In the genomic region with DNA sequence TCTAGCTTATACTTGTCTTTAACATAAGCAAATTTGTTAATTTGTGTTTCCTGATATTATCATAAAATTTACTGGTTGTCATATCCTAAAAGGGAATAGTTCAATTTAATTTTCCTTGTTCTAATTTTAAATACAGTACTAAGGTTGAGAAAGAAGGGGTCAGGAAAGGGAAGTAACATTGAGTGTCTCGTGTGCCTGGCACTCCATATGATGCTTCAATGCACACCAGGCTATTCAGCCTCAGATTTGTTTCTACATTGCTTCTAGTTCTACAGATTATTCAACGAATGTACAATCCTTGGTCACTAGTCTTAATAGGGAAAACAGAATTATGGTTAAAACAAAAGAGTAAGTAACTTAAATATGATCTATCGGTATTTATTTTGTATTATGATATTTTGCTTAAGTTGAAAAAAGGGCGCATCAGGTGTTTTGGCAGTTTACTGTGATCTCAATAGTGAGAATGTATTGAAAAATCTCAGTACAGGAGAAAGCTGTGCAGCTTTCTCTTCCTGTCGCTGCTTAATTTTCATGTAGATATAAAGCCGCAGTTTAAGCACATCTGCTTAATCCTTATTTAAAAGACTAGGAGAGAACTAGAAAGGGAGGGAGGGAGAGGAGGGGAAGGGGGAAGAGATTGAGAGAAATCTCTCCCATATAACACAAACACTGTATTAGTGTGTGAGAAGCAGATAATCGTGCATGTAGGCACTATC, we compare ENCODE assay signal across 8 cellular contexts. TPM values are rescaled to one million over a fixed set of nuclear protein-coding genes. Genes with fewer than 3 reads are reported as not detected.
DNase-seq lines count a peak whose midpoint lies in the region; ATAC-seq and TF ChIP-seq lines count a peak whose summit lies in the region.

No MANE protein-coding gene starts in this region.

- H3K36me3 Mint-ChIP-seq in central memory CD8-positive, alpha-beta T cell (ENCODE audit: insufficient read depth): peaks cover 61% of the 10 kb centered on the region
- H3K36me3 Mint-ChIP-seq in Calu3 (ENCODE audit: insufficient read depth, unreplicated experiment): no peaks in the 10 kb centered on the region

- no peak for DNase-seq in GM12864 (ENCODE audit: low read depth)
- DNase-seq in central memory CD8-positive, alpha-beta T cell (ENCODE audit: low spot score in 2 of 2): no peak
- DNase-seq in iPS-NIHi11 (ENCODE audit: low spot score): no peak
- no peak for DNase-seq in Calu3
- DNase-seq in G401 (ENCODE audit: low spot score): no peak
- DNase-seq in foreskin melanocyte: no peak

- no TSS peak for BruUV-seq in Calu3 (replicated peaks; lab: Mats Ljungman, UMichigan)

- CTCF ChIA-PET in Calu3 (lab: Charles Lee): interaction anchor here (0.6 kb wide), 1 partner anchor 163 kb away, joined by 3 read pairs; no protein-coding TSS in a partner anchor

- peaks cover 71% of the 10 kb centered on the region for H3K4me1 Mint-ChIP-seq in central memory CD8-positive, alpha-beta T cell
- H3K4me1 Mint-ChIP-seq in Calu3 (ENCODE audit: low read depth, unreplicated experiment): peaks cover 9% of the 10 kb centered on the region

- peak overlapping the region; percentile 91 for H3K27ac Mint-ChIP-seq in central memory CD8-positive, alpha-beta T cell (ENCODE audit: low read depth)
- no peak overlapping the region for H3K27ac Mint-ChIP-seq in Calu3 (ENCODE audit: unreplicated experiment)

- no peak for TF ChIP-seq CTCF in GM12864 (IDR thresholded peaks at IDR 0.05; ENCODE audit: low read depth, low read length, missing control alignments)
- TF ChIP-seq CTCF in Calu3 (IDR thresholded peaks at IDR 0.05; ENCODE audit: unreplicated experiment): no peak

- intact Hi-C loops in Calu3 (cut with micrococcal nuclease; ENCODE audit: unreplicated experiment): no loop called here

- peak overlapping the region; percentile 75 for H3K4me3 Mint-ChIP-seq in central memory CD8-positive, alpha-beta T cell
- no peak overlapping the region for H3K4me3 Mint-ChIP-seq in Calu3 (ENCODE audit: low read depth, unreplicated experiment)

- no peaks in the 10 kb centered on the region for H3K27me3 Mint-ChIP-seq in central memory CD8-positive, alpha-beta T cell
- no peaks in the 10 kb centered on the region for H3K27me3 Mint-ChIP-seq in Calu3 (ENCODE audit: unreplicated experiment)

- H3K9me3 Mint-ChIP-seq in central memory CD8-positive, alpha-beta T cell: no peaks in the 10 kb centered on the region
- H3K9me3 Mint-ChIP-seq in Calu3 (ENCODE audit: low read depth, unreplicated experiment): no peaks in the 10 kb centered on the region

- in situ Hi-C loops in G401 (cut with HindIII; ENCODE audit: low sequenced_read_pairs): no loop called here

- H3K4me3 ChIP-seq in GM12864 (ENCODE audit: low read depth, low read length): peak overlapping the region; percentile 40; the same call in 1 of the 2 replicates

- ATAC-seq in GM21367 (IDR thresholded peaks at IDR 0.05; ENCODE audit: unreplicated experiment) (peak; percentile 35), HG03571 (IDR thresholded peaks at IDR 0.05; ENCODE audit: unreplicated experiment) (peak; percentile 36)
- ATAC-seq in central memory CD8-positive, alpha-beta T cell (replicated peaks; ENCODE audit: extremely low read depth, poor library complexity, severe bottlenecking): no peak

RNA-seq across cellular contexts. Expression of gene PTPRC, which starts 13.0 kb away (rescaled TPM):
- not detected in 2 replicates for total RNA-seq in Calu3 (2022)
- not detected in 2 replicates for total RNA-seq in G401 (2014; rRNA removed; shearing (Covaris generic))
